8 cellular contexts compared by ENCODE assay signal in genomic region chr6:3023663-3024483, GRCh38. TPM values are rescaled to one million over a fixed set of nuclear protein-coding genes. Genes with fewer than 3 reads are reported as not detected.
DNase-seq lines count a peak whose midpoint lies in the region; ATAC-seq and TF ChIP-seq lines count a peak whose summit lies in the region.

No MANE protein-coding gene starts in this region.

- H3K36me3 ChIP-seq in WERI-Rb-1 = peaks cover 3% of the 10 kb centered on the region; the same call in 1 of the 2 replicates

- DNase-seq in ELF-1 (ENCODE audit: low read depth, low spot score) (peak; percentile 98), KG1 (lab: John Stamatoyannopoulos, UW) (peak; percentile 88), left ventricle myocardium superior (peak; percentile 95), retinal pigment epithelial cell (ENCODE audit: low read depth) (peak; percentile 46), WERI-Rb-1 (no peak)

- H3K27me3 Mint-ChIP-seq in activated naive CD8-positive, alpha-beta T cell = no peaks in the 10 kb centered on the region

- no peak overlapping the region for H3K27ac ChIP-seq in WERI-Rb-1

- H3K4me1 Mint-ChIP-seq in activated naive CD8-positive, alpha-beta T cell (ENCODE audit: low read depth) = peaks cover 54% of the 10 kb centered on the region

- no peaks in the 10 kb centered on the region for H3K9me3 ChIP-seq in WERI-Rb-1 (ENCODE audit: severe bottlenecking)

- H3K27ac Mint-ChIP-seq in activated naive CD8-positive, alpha-beta T cell = peak overlapping the region; percentile 94

- ATAC-seq in GM21786 (IDR thresholded peaks at IDR 0.05; ENCODE audit: unreplicated experiment) = peak; percentile 84
- ATAC-seq in SK-N-SH treated with all-trans-retinoic acid at 6 μM for 48 hours = peak; percentile 77
- ATAC-seq in left ventricle myocardium superior = peak; percentile 97

- no peaks in the 10 kb centered on the region for H3K27me3 ChIP-seq in WERI-Rb-1 (ENCODE audit: insufficient read depth, low read depth, severe bottlenecking)

- H3K36me3 Mint-ChIP-seq in activated naive CD8-positive, alpha-beta T cell = peaks cover 12% of the 10 kb centered on the region

- intact Hi-C loops in left ventricle myocardium superior (cut with micrococcal nuclease) = no loop called here

- no peak for TF ChIP-seq CTCF in retinal pigment epithelial cell (conservative IDR thresholded peaks at IDR 0.05; ENCODE audit: low read depth, low read length)
- no peak for TF ChIP-seq CTCF in WERI-Rb-1 (IDR thresholded peaks at IDR 0.05; ENCODE audit: low read depth, low read length)

- peak overlapping the region; percentile 61 for H3K4me3 ChIP-seq in retinal pigment epithelial cell (ENCODE audit: low read length)
- no peak overlapping the region for H3K4me3 ChIP-seq in WERI-Rb-1 (ENCODE audit: low read depth, low read length)

- no peaks in the 10 kb centered on the region for H3K9me3 Mint-ChIP-seq in activated naive CD8-positive, alpha-beta T cell (ENCODE audit: low read depth)

- H3K4me3 Mint-ChIP-seq in activated naive CD8-positive, alpha-beta T cell = peak overlapping the region; percentile 91

TF ChIP-seq in SK-N-SH treated with all-trans-retinoic acid at 6 μM for 48 hours, 23 proteins besides CTCF, POLR2A, EP300 and RAD21:
- TF ChIP-seq PPARA (CRISPR knock-in tag; IDR thresholded peaks at IDR 0.05; ENCODE audit: borderline replicate concordance) = 0 out of 2 replicates have a peak, but pooled peaks have one; percentile 49
- TF ChIP-seq ARNTL (CRISPR knock-in tag; IDR thresholded peaks at IDR 0.05; ENCODE audit: borderline replicate concordance, low read depth) = no peak

RNA-seq across cellular contexts. Expression of gene NQO2, which starts 24.2 kb away (rescaled TPM):
- 59.6 TPM for total RNA-seq in left ventricle myocardium superior

RNA-seq across cellular contexts. Expression of gene RIPK1, which starts 44.4 kb away (rescaled TPM):
- 6.5 TPM for total RNA-seq in left ventricle myocardium superior

RNA-seq across cellular contexts. Expression of gene SERPINB6, which starts 52.5 kb away (rescaled TPM):
- 277 TPM for total RNA-seq in left ventricle myocardium superior
